In genomic region chr11:47233989-47234668, GRCh38 we compare ENCODE assay signal across 5 cellular contexts. TPM values are rescaled to one million over a fixed set of nuclear protein-coding genes. Genes with fewer than 3 reads are reported as not detected.
DNase-seq lines count a peak whose midpoint lies in the region; ATAC-seq and TF ChIP-seq lines count a peak whose summit lies in the region.

No MANE protein-coding gene starts in this region.

- WGBS in mesenchymal stem cell, result 72% methylated on average over 11 of the region's 11 CpGs

- no peak overlapping the region for H2AFZ ChIP-seq in KMS-11 (ENCODE audit: low read depth)
- no peak overlapping the region for H2AFZ ChIP-seq in mesenchymal stem cell (ENCODE audit: low read depth, low read length)

- no peaks in the 10 kb centered on the region for H3K9me3 ChIP-seq in mesenchymal stem cell (ENCODE audit: control insufficient read depth, low read length)

- DNase-seq in activated T-cell treated with anti-CD3 and anti-CD28 coated beads, Interleukin-2, amount 50 U/mL, for 72 hours, result no peak
- DNase-seq in mesenchymal stem cell, result peak; percentile 81
- no peak for DNase-seq in stimulated activated CD4-positive, alpha-beta T cell treated with anti-CD3 and anti-CD28 coated beads, Interleukin-2, amount 100 ng/mL, for 48 hours

- H3K4me1 Mint-ChIP-seq in activated T-cell treated with anti-CD3 and anti-CD28 coated beads, Interleukin-2, amount 50 U/mL, for 72 hours (ENCODE audit: low read depth), result peaks cover 37% of the 10 kb centered on the region

- H2AK5ac ChIP-seq in mesenchymal stem cell (ENCODE audit: low read length, severe bottlenecking), result peak overlapping the region; percentile 50

- H2BK12ac ChIP-seq in mesenchymal stem cell (ENCODE audit: low read length in 2 of 2), result no peak overlapping the region

- H3K27ac Mint-ChIP-seq in activated T-cell treated with anti-CD3 and anti-CD28 coated beads, Interleukin-2, amount 50 U/mL, for 72 hours, result no peak overlapping the region

- no peak overlapping the region for H3K4me2 ChIP-seq in KMS-11
- peak overlapping the region; percentile 5 for H3K4me2 ChIP-seq in mesenchymal stem cell (ENCODE audit: low read length, poor library complexity, severe bottlenecking)

- TF ChIP-seq CTCF in KMS-11 (conservative IDR thresholded peaks at IDR 0.05; ENCODE audit: low read depth, low read length), result 0 out of 2 replicates have a peak, but pooled peaks have one; percentile 22

- H3K27ac ChIP-seq in KMS-11 (no peak overlapping the region), mesenchymal stem cell (ENCODE audit: low read length, poor library complexity, severe bottlenecking) (peak overlapping the region; percentile 70)

- H3K14ac ChIP-seq in mesenchymal stem cell (ENCODE audit: low read length in 2 of 2), result no peak overlapping the region

- H3K27me3 ChIP-seq in KMS-11 (ENCODE audit: insufficient read depth, low read depth), result no peaks in the 10 kb centered on the region
- no peaks in the 10 kb centered on the region for H3K27me3 ChIP-seq in mesenchymal stem cell (ENCODE audit: control insufficient read depth in 1 of 2, insufficient read depth in 1 of 2, low read length in 2 of 2)

- no peaks in the 10 kb centered on the region for H3K4me1 ChIP-seq in KMS-11 (ENCODE audit: low read depth, poor library complexity, severe bottlenecking)
- peaks cover 17% of the 10 kb centered on the region for H3K4me1 ChIP-seq in mesenchymal stem cell (ENCODE audit: control insufficient read depth, insufficient read depth, low read depth, low read length)

- H4K8ac ChIP-seq in mesenchymal stem cell (ENCODE audit: low read length), result no peak overlapping the region

- no peaks in the 10 kb centered on the region for H4K20me1 ChIP-seq in KMS-11 (ENCODE audit: insufficient read depth)

- no peaks in the 10 kb centered on the region for H3K9me3 Mint-ChIP-seq in activated T-cell treated with anti-CD3 and anti-CD28 coated beads, Interleukin-2, amount 50 U/mL, for 72 hours

- no peaks in the 10 kb centered on the region for H3K27me3 Mint-ChIP-seq in activated T-cell treated with anti-CD3 and anti-CD28 coated beads, Interleukin-2, amount 50 U/mL, for 72 hours (ENCODE audit: low read depth)

- no peak overlapping the region for H4K91ac ChIP-seq in mesenchymal stem cell (ENCODE audit: low read length)

- H3K36me3 ChIP-seq in KMS-11 (ENCODE audit: insufficient read depth) (no peaks in the 10 kb centered on the region), mesenchymal stem cell (ENCODE audit: control insufficient read depth in 1 of 2, insufficient read depth in 2 of 2, low read depth in 1 of 2, low read length in 2 of 2) (peaks cover 51 to 78% of the 10 kb centered on the region in 2 experiments)

- no peak overlapping the region for H3K4ac ChIP-seq in mesenchymal stem cell (ENCODE audit: low read depth in 1 of 2, low read length in 2 of 2)

- H3K9ac ChIP-seq in KMS-11, result no peak overlapping the region
- peak overlapping the region; percentile 69 for H3K9ac ChIP-seq in mesenchymal stem cell (ENCODE audit: low read length)

- peaks cover 11% of the 10 kb centered on the region for H3K79me1 ChIP-seq in mesenchymal stem cell (replicated peaks; ENCODE audit: low read length, poor library complexity, severe bottlenecking)

- no peak overlapping the region for H2BK5ac ChIP-seq in mesenchymal stem cell (ENCODE audit: low read depth, low read length, poor library complexity, severe bottlenecking)

- H3K23ac ChIP-seq in mesenchymal stem cell (ENCODE audit: low read length in 2 of 2), result no peak overlapping the region

- peaks cover 14 to 37% of the 10 kb centered on the region in 2 donors for H3K36me3 Mint-ChIP-seq in activated T-cell treated with anti-CD3 and anti-CD28 coated beads, Interleukin-2, amount 50 U/mL, for 72 hours (ENCODE audit: insufficient read depth in 2 of 2)

- H3K79me2 ChIP-seq in KMS-11 (ENCODE audit: insufficient read depth, low read depth), result no peaks in the 10 kb centered on the region

- H3K4me3 ChIP-seq in KMS-11 (IDR thresholded peaks at IDR 0.05; ENCODE audit: insufficient read depth, low read depth, low read length), result no peak overlapping the region
- H3K4me3 ChIP-seq in mesenchymal stem cell (ENCODE audit: insufficient read depth in 1 of 2, low read depth in 1 of 2, low read length in 2 of 2), result peak overlapping the region in 1 of 2 experiments; percentile 19

- no peak overlapping the region for H2BK120ac ChIP-seq in mesenchymal stem cell (ENCODE audit: low read depth, low read length)

- H3K18ac ChIP-seq in mesenchymal stem cell (ENCODE audit: low read depth in 1 of 2, low read length in 2 of 2), result no peak overlapping the region

- H2BK15ac ChIP-seq in mesenchymal stem cell (ENCODE audit: low read depth, poor library complexity, severe bottlenecking), result no peak overlapping the region

- ATAC-seq in activated T-cell treated with anti-CD3 and anti-CD28 coated beads, Interleukin-2, amount 50 U/mL, for 72 hours (replicated peaks in 1 of 2), result peak; percentile 48 to 49
- no peak for ATAC-seq in HG03571 (IDR thresholded peaks at IDR 0.05; ENCODE audit: unreplicated experiment)

- peak overlapping the region; percentile 12 to 31 for H3K4me3 Mint-ChIP-seq in activated T-cell treated with anti-CD3 and anti-CD28 coated beads, Interleukin-2, amount 50 U/mL, for 72 hours

RNA-seq across cellular contexts. Expression of gene ACP2, which starts 14.5 kb away (rescaled TPM):
- total RNA-seq in activated T-cell treated with anti-CD3 and anti-CD28 coated beads, Interleukin-2, amount 50 U/mL, for 72 hours, result 10 to 100 TPM in 1 of 2 donors, 1 to 10 TPM in 1; 8.8 to 12.8 TPM
- polyA plus RNA-seq in mesenchymal stem cell (2013, experiment 1 of 2), result 33.5 TPM
- polyA plus RNA-seq in mesenchymal stem cell (2013, experiment 2 of 2), result 31.7 TPM

RNA-seq across cellular contexts. Expression of gene DDB2, which starts 19.4 kb away (rescaled TPM):
- total RNA-seq in activated T-cell treated with anti-CD3 and anti-CD28 coated beads, Interleukin-2, amount 50 U/mL, for 72 hours, result 100 to 1,000 TPM; 306 to 397 TPM
- 32.7 TPM for polyA plus RNA-seq in mesenchymal stem cell (2013, experiment 1 of 2)
- polyA plus RNA-seq in mesenchymal stem cell (2013, experiment 2 of 2), result 30.8 TPM

RNA-seq across cellular contexts. Expression of gene NR1H3, which starts 23.7 kb away (rescaled TPM):
- 10 to 100 TPM in 1 of 2 donors, 1 to 10 TPM in 1; 8.1 to 16.1 TPM for total RNA-seq in activated T-cell treated with anti-CD3 and anti-CD28 coated beads, Interleukin-2, amount 50 U/mL, for 72 hours
- polyA plus RNA-seq in mesenchymal stem cell (2013, experiment 1 of 2), result 21.5 TPM
- 20.0 TPM for polyA plus RNA-seq in mesenchymal stem cell (2013, experiment 2 of 2)

RNA-seq across cellular contexts. Expression of gene MADD, which starts 35.8 kb away (rescaled TPM):
- total RNA-seq in activated T-cell treated with anti-CD3 and anti-CD28 coated beads, Interleukin-2, amount 50 U/mL, for 72 hours, result 10 to 100 TPM; 68.6 to 73.5 TPM
- polyA plus RNA-seq in mesenchymal stem cell (2013, experiment 1 of 2), result 18.6 TPM
- 17.8 TPM for polyA plus RNA-seq in mesenchymal stem cell (2013, experiment 2 of 2)

RNA-seq across cellular contexts. Expression of gene PACSIN3, which starts 47.9 kb away (rescaled TPM):
- total RNA-seq in activated T-cell treated with anti-CD3 and anti-CD28 coated beads, Interleukin-2, amount 50 U/mL, for 72 hours, result 10 to 100 TPM in 1 of 2 donors, 1 to 10 TPM in 1; 4.6 to 10.2 TPM
- 13.3 TPM for polyA plus RNA-seq in mesenchymal stem cell (2013, experiment 1 of 2)
- 13.7 TPM for polyA plus RNA-seq in mesenchymal stem cell (2013, experiment 2 of 2)
